Comparison of ENCODE assay signal across 19 cellular contexts in the genomic region with DNA sequence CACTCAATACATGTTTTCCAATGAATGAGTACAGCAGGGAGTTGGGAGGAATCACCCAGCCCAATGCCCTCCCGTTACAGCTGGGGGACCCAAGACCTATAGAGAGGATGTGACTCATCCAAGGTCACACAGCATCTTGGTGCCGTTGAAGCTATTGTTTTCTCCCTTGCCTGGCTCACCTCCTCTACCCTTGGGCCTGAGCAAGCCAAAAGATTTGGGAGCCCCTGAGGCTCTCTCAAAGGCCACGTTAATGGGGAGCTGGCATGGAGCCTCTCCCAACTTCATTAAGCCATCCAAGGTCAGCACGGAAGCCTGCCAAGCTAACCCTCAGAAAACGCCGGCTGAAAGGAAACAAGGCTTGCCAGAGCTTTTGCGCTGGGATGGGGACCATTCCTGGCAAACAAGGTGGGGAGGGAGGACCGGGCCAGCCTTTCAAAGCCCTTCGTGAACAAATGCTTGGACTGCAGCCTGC. TPM values are rescaled to one million over a fixed set of nuclear protein-coding genes. Genes with fewer than 3 reads are reported as not detected.
DNase-seq lines count a peak whose midpoint lies in the region; ATAC-seq and TF ChIP-seq lines count a peak whose summit lies in the region.
"Had no signal": no experiment of that assay in that cellular context is flagged by ENCODE, and none has a peak within 500 bp of the region (broad histone marks: within the 10 kb centered on the region; RNA-seq: fewer than 3 reads in every experiment).

No MANE protein-coding gene starts in this region.

- no peak overlapping the region for H3K27ac ChIP-seq in RWPE2 (ENCODE audit: poor library complexity, severe bottlenecking)
- no peak overlapping the region for H3K27ac ChIP-seq in brain microvascular endothelial cell
- H3K27ac ChIP-seq: adrenal gland, left lung, neural progenitor cell, PC-9 had no signal

- TF ChIP-seq CTCF in RWPE2 (IDR thresholded peaks at IDR 0.05; ENCODE audit: poor library complexity, severe bottlenecking) (no peak), brain microvascular endothelial cell (IDR thresholded peaks at IDR 0.05; ENCODE audit: low read depth, low read length, missing control alignments) (no peak), type B pancreatic cell (conservative IDR thresholded peaks at IDR 0.05) (no peak)

- in situ Hi-C loops in brain microvascular endothelial cell (cut with HindIII; ENCODE audit: low pct_ligation_motif_present, low sequenced_read_pairs), result no loop called here

- peak; percentile 52 for ATAC-seq in RWPE2 (ENCODE audit: low read depth)
- ATAC-seq: left lung had no signal

- H3K36me3 Mint-ChIP-seq in type B pancreatic cell, result no peaks in the 10 kb centered on the region
- H3K36me3 Mint-ChIP-seq: neural progenitor cell had no signal

- peaks cover 35% of the 10 kb centered on the region for H3K27me3 Mint-ChIP-seq in type B pancreatic cell

- no peaks in the 10 kb centered on the region for H3K9me3 Mint-ChIP-seq in type B pancreatic cell
- H3K9me3 Mint-ChIP-seq: activated CD4-positive, alpha-beta T cell treated with anti-CD3 and anti-CD28 coated beads, Interleukin-2, amount 10 ng/mL, durations not matched to agents 24 days and 14 days; H9; neural progenitor cell had no signal

- H3K9me3 ChIP-seq in RWPE2 (ENCODE audit: severe bottlenecking), result no peaks in the 10 kb centered on the region
- H3K9me3 ChIP-seq: adrenal gland, left lung had no signal

- H3K4me1 Mint-ChIP-seq in type B pancreatic cell (ENCODE audit: unreplicated experiment), result peaks cover 10% of the 10 kb centered on the region
- H3K4me1 Mint-ChIP-seq: activated CD4-positive, alpha-beta T cell treated with anti-CD3 and anti-CD28 coated beads, Interleukin-2, amount 10 ng/mL, durations not matched to agents 24 days and 14 days had no signal

- H3K36me3 ChIP-seq in RWPE2 (ENCODE audit: low read depth) (no peaks in the 10 kb centered on the region), brain microvascular endothelial cell (replicated peaks) (no peaks in the 10 kb centered on the region)
- H3K36me3 ChIP-seq: adrenal gland, left lung, neural progenitor cell had no signal

- H3K4me3 Mint-ChIP-seq in type B pancreatic cell, result no peak overlapping the region
- H3K4me3 Mint-ChIP-seq: activated CD4-positive, alpha-beta T cell treated with anti-CD3 and anti-CD28 coated beads, Interleukin-2, amount 10 ng/mL, durations not matched to agents 24 days and 14 days; H9; neural progenitor cell had no signal

- H3K27ac Mint-ChIP-seq in type B pancreatic cell, result no peak overlapping the region
- H3K27ac Mint-ChIP-seq: activated CD4-positive, alpha-beta T cell treated with anti-CD3 and anti-CD28 coated beads, Interleukin-2, amount 10 ng/mL, durations not matched to agents 24 days and 14 days; H9; neural progenitor cell had no signal

- DNase-seq in H4 (ENCODE audit: low spot score), result peak; percentile 28
- DNase-seq in RWPE2 (ENCODE audit: low spot score), result no peak
- peak; percentile 65 for DNase-seq in globus pallidus (ENCODE audit: low spot score)
- peak; percentile 63 for DNase-seq in putamen (ENCODE audit: low spot score)
- DNase-seq in brain microvascular endothelial cell, result no peak
- no peak for DNase-seq in stimulated activated naive CD4-positive, alpha-beta T cell treated with Interleukin-2 at 50 U/mL for 16 hours (lab: John Stamatoyannopoulos, UW)
- no peak for DNase-seq in type B pancreatic cell (ENCODE audit: extremely low spot score, unreplicated experiment)
- no peak for DNase-seq in AML-193 (lab: John Stamatoyannopoulos, UW)
- DNase-seq: activated CD4-positive, alpha-beta T cell treated with anti-CD3 and anti-CD28 coated beads, Interleukin-2, amount 10 ng/mL, durations not matched to agents 24 days and 14 days; activated T-cell treated with anti-CD3 and anti-CD28 coated beads, Interleukin-2, amount 50 U/mL, for 48 hours; DMS79; H9; left lung; MV-4-11; NCI-H2227 treated with DMSO at 0.1 percent for 48 hours; PC-9; stimulated activated CD4-positive, alpha-beta T cell treated with anti-CD3 and anti-CD28 coated beads, Interleukin-15, amount 100 ng/mL, for 24 hours had no signal

- H3K27me3 ChIP-seq in RWPE2 (ENCODE audit: insufficient read depth, poor library complexity, severe bottlenecking), result peaks cover 9% of the 10 kb centered on the region
- H3K27me3 ChIP-seq in brain microvascular endothelial cell (replicated peaks), result peaks cover 5% of the 10 kb centered on the region
- H3K27me3 ChIP-seq: adrenal gland, neural progenitor cell had no signal

- H3K4me3 ChIP-seq in RWPE2 (ENCODE audit: severe bottlenecking) (no peak overlapping the region), brain microvascular endothelial cell (ENCODE audit: low read depth, low read length) (no peak overlapping the region)
- H3K4me3 ChIP-seq: adrenal gland, left lung, neural progenitor cell, PC-9 had no signal

- H3K4me1 ChIP-seq in RWPE2 (ENCODE audit: insufficient read depth, poor library complexity, severe bottlenecking), result no peaks in the 10 kb centered on the region
- H3K4me1 ChIP-seq: adrenal gland, left lung had no signal

RNA-seq across cellular contexts. Expression of a gene that starts 30.4 kb away (rescaled TPM):
- 0.02 TPM in 1 of 2 replicates, not detected in the other for total RNA-seq in H4 (2014; rRNA removed; shearing (Covaris generic))
- 0.95 and 1.2 TPM in 2 replicates for total RNA-seq in type B pancreatic cell (ENCODE audit: low replicate concordance)

Comparison
In these comparisons a context has a peak if more than half of its experiments do, and no peak if none do; other contexts are left out.
1. DNase-seq: peak in H4 (single experiment), globus pallidus (single experiment) and putamen (single experiment); none in RWPE2 (single experiment), brain microvascular endothelial cell (single experiment), stimulated activated naive CD4-positive, alpha-beta T cell treated with Interleukin-2 at 50 U/mL for 16 hours (single experiment), type B pancreatic cell (single experiment) and AML-193 (0 of 2).